Comparison of ENCODE assay signal across 8 cellular contexts in the genomic region with DNA sequence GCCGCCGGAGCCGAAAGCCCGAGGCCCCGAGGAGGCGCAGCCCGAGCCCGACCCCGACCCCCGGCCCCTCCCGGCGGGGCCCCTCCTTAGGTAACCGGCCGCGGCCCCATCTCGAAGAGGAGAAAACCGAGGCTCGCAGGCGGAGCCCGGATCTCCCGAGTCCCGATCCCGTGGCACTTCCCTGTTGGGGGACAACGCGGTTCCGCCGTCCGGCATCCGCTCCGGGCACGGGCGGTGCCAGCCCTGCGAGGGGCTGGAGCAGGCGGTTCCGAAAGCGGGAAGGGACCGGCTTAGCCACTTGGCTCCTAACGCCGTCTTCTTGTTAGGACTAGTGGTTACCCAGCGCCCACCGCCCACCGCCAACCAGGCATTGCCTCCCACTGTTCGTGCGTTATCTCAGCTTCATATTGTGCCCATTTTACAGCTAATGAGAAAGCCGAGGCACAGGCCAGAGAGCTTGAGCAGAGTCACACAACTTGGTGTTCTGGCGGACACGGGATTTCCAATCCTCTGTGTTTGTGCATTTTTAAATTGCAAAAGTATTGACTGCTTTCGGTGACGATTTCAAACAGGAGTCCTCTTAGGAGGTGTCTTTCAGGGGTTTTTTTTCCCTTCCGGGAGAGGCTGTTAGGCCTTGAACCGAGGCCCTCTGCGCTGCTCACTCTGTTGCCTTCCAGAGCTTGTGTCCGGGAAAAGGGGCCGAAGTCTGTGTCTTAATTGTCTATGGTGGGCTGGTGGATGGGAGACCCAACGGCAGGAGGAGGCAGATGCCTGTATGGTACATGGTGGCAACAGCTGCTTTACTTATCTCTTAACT. TPM values are rescaled to one million over a fixed set of nuclear protein-coding genes. Genes with fewer than 3 reads are reported as not detected.
DNase-seq lines count a peak whose midpoint lies in the region; ATAC-seq, FAIRE-seq and TF ChIP-seq lines count a peak whose summit lies in the region.

No MANE protein-coding gene starts in this region.

- H3K27me3 ChIP-seq in ACC112 (ENCODE audit: insufficient read depth, low read length) = no peaks in the 10 kb centered on the region

- CTCF ChIA-PET in RWPE1 (lab: Yijun Ruan, JAX) = interaction anchor here (0.5 kb wide), 2 partner anchors 18 to 89 kb away, joined by 3 to 4 read pairs; no protein-coding TSS in a partner anchor

- TF ChIP-seq POLR2A in GM12892 (IDR thresholded peaks at IDR 0.05; ENCODE audit: low read depth, low read length) = no peak; the same call in 1 of the 2 replicates

- no peak overlapping the region for H3K27ac Mint-ChIP-seq in effector memory CD8-positive, alpha-beta T cell
- peak overlapping the region in 3 of 6 donors; percentile 6 to 50 (median 22) for H3K27ac Mint-ChIP-seq in naive B cell

- peaks cover 6% of the 10 kb centered on the region for H3K4me1 ChIP-seq in ACC112 (ENCODE audit: control insufficient read depth, insufficient read depth, low read length, unreplicated experiment)

- peak; percentile 6 for ATAC-seq in HG02938 (IDR thresholded peaks at IDR 0.05; ENCODE audit: unreplicated experiment)
- no peak for ATAC-seq in effector memory CD8-positive, alpha-beta T cell (replicated peaks)
- ATAC-seq in naive B cell (ENCODE audit: low read depth in 2 of 2) = no peak

- peak; percentile 39 for DNase-seq in GM12892 (ENCODE audit: insufficient read length)
- peak; percentile 28 for DNase-seq in RWPE1 (ENCODE audit: low spot score)
- no peak for DNase-seq in effector memory CD8-positive, alpha-beta T cell
- DNase-seq in naive B cell = peak; percentile 5
- DNase-seq in central memory CD4-positive, alpha-beta T cell = no peak
- DNase-seq in hippocampal formation (lab: John Stamatoyannopoulos, UW) = no peak

- H3K4me1 Mint-ChIP-seq in effector memory CD8-positive, alpha-beta T cell (ENCODE audit: low read depth in 2 of 2) = peaks cover 8 to 13% of the 10 kb centered on the region in 2 donors
- peaks cover 0 to 17% (median 6%) of the 10 kb centered on the region in 3 donors for H3K4me1 Mint-ChIP-seq in naive B cell

- H3K27ac ChIP-seq in ACC112 (ENCODE audit: low read depth, low read length) (peak overlapping the region; percentile 23; the same call in 1 of the 2 replicates), RWPE1 (peak overlapping the region; percentile 79)

- TF ChIP-seq CTCF in RWPE1 (conservative IDR thresholded peaks at IDR 0.05; ENCODE audit: low read depth) = no peak

- H3K4me3 ChIP-seq in ACC112 (ENCODE audit: low read depth, low read length) = peak overlapping the region; percentile 83

- FAIRE-seq in GM12892 (lab: Jason Lieb, UNC) = no peak

- no peaks in the 10 kb centered on the region for H3K27me3 Mint-ChIP-seq in effector memory CD8-positive, alpha-beta T cell
- peaks cover 0 to 13% (median 6%) of the 10 kb centered on the region in 3 donors for H3K27me3 Mint-ChIP-seq in naive B cell

- peak overlapping the region; percentile 80 to 83 for H3K4me3 Mint-ChIP-seq in effector memory CD8-positive, alpha-beta T cell
- peak overlapping the region; percentile 75 to 90 (median 82) for H3K4me3 Mint-ChIP-seq in naive B cell

- H3K9me3 Mint-ChIP-seq in effector memory CD8-positive, alpha-beta T cell = no peaks in the 10 kb centered on the region
- H3K9me3 Mint-ChIP-seq in naive B cell = peaks cover 0 to 7% (median 0%) of the 10 kb centered on the region in 7 donors

- peaks cover 17% of the 10 kb centered on the region for H3K36me3 ChIP-seq in ACC112 (ENCODE audit: insufficient read depth, low read length)

- POLR2A ChIA-PET in RWPE1 (lab: Yijun Ruan, JAX; ENCODE audit: low non-redundant PET) = no interaction called here

- peak overlapping the region; percentile 86 for H2AFZ ChIP-seq in ACC112 (ENCODE audit: low read length, unreplicated experiment)

- H3K79me2 ChIP-seq in ACC112 (ENCODE audit: control insufficient read depth, insufficient read depth, low read length, unreplicated experiment) = peaks cover 48% of the 10 kb centered on the region

- H3K36me3 Mint-ChIP-seq in effector memory CD8-positive, alpha-beta T cell (ENCODE audit: insufficient read depth) = peaks cover 7% of the 10 kb centered on the region
- H3K36me3 Mint-ChIP-seq in naive B cell = peaks cover 0 to under 1% of the 10 kb centered on the region in 2 donors

RNA-seq across cellular contexts. Expression of a gene that starts 0.6 kb away (rescaled TPM):
- 17.0 TPM for polyA plus RNA-seq in GM12892 (2012; ENCODE audit: missing spikeins)
- not detected for polyA plus RNA-seq in naive B cell (ENCODE audit: low read depth in 6 of 6)

RNA-seq across cellular contexts. Expression of a gene that starts 22.3 kb away (rescaled TPM):
- polyA plus RNA-seq in GM12892 (2012; ENCODE audit: missing spikeins) = 2.2 TPM
- 1 to 10 TPM; 1.3 to 5.7 (median 4.8) TPM for polyA plus RNA-seq in naive B cell (ENCODE audit: low read depth in 6 of 6)

Comparison
In these comparisons a context has a peak if more than half of its experiments do, and no peak if none do; other contexts are left out.
1. DNase-seq: peak in GM12892 (single experiment), RWPE1 (single experiment) and naive B cell (single experiment); none in effector memory CD8-positive, alpha-beta T cell (0 of 3), central memory CD4-positive, alpha-beta T cell (single experiment) and hippocampal formation (0 of 2).